8 cellular contexts compared by ENCODE assay signal in the genomic region with DNA sequence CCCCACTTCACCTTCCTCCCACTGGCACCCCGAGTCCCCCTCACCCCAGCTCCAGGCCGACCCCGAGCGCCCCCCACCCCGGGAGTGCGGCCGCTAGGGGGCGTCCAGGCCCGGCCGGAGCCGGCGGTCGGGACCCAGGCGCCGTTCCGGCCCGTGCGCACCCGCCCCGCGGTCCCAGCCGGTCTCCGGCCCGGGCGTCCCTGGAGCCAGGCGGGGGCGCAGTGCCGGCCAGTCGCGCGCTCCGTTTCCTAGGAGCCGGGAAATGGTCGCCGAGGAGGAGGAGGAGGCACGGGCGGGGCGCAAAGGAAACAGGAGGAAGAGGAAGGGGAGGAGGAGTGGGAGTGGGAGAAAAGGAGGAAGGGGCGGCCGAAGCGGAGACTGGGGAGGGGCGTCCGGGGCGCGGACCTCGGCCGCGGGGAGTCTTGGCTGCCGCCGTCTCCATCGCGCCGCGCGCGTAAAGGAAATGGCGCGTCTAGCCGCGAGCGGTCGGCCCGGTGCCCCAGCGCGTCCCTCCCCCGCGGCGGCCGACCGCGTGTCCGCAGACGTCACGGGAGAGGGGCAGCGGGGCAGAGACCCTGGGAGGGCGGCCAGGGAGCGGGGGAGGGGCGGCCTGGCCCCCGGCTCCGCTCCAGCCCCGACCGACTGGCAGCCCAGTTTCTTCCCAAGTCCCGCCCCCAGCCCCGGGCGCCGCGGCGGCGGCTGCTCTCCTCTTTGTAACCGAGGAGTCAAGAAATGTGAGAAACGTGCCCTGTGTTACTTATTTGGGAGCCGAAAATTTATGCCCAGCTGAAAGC. TPM values are rescaled to one million over a fixed set of nuclear protein-coding genes. Genes with fewer than 3 reads are reported as not detected.
A peak's percentile ranks its signal among the peaks of the same experiment; 100 is the strongest.
DNase-seq lines count a peak whose midpoint lies in the region; ATAC-seq, FAIRE-seq and TF ChIP-seq lines count a peak whose summit lies in the region.

No MANE protein-coding gene starts in this region.

- H3K27me3 ChIP-seq in effector memory CD4-positive, alpha-beta T cell (replicated peaks; ENCODE audit: control insufficient read depth, insufficient read depth, low read length, poor library complexity, severe bottlenecking), result no peaks in the 10 kb centered on the region
- no peaks in the 10 kb centered on the region for H3K27me3 ChIP-seq in lung (ENCODE audit: control insufficient read depth, insufficient read depth)

- CTCF ChIA-PET in A549 (lab: Yijun Ruan, JAX), result interaction anchor here (0.6 to 10.0 kb wide), 114 partner anchors 8 to 917 kb away, joined by 3 to 313 read pairs (median 4); no protein-coding TSS in a partner anchor

- in situ Hi-C loops in GM13977 (cut with MboI; ENCODE audit: low pct_unique_long_range_greater_than_20kb, low sequenced_read_pairs, unreplicated experiment), result loop anchor here (25.0 kb wide), 1 partner anchor 317 kb away; no protein-coding TSS in a partner anchor

- peaks cover 28% of the 10 kb centered on the region for H3K4me1 ChIP-seq in A549
- H3K4me1 ChIP-seq in effector memory CD4-positive, alpha-beta T cell (ENCODE audit: control insufficient read depth, insufficient read depth, low read length, poor library complexity, severe bottlenecking), result peaks cover 14% of the 10 kb centered on the region
- H3K4me1 ChIP-seq in lung (ENCODE audit: control insufficient read depth in 2 of 2, insufficient read depth in 2 of 2, low read length in 2 of 2), result peaks cover 0 to 3% of the 10 kb centered on the region in 2 donors

- peak; percentile 34 to 73; a peak in 1 of 5 replicates for TF ChIP-seq EP300 in A549 (IDR thresholded peaks at IDR 0.05)

- TF ChIP-seq CTCF in A549 (IDR thresholded peaks at IDR 0.05) (peak; percentile 100), GM13977 (IDR thresholded peaks at IDR 0.05; ENCODE audit: extremely low read depth, insufficient read depth, missing control alignments) (peak; percentile 58), lung (IDR thresholded peaks at IDR 0.05; ENCODE audit: control extremely low read depth, extremely low read depth) (peak; percentile 6)

- POLR2A ChIA-PET in A549 (lab: Yijun Ruan, JAX), result interaction anchor here (0.6 to 2.7 kb wide), 17 partner anchors 9 to 618 kb away, joined by 3 to 14 read pairs (median 6); a partner anchor contains a TSS

- H3K27ac ChIP-seq in A549, result peak overlapping the region; percentile 96 to 97
- H3K27ac ChIP-seq in effector memory CD4-positive, alpha-beta T cell (ENCODE audit: insufficient read depth, low read length, poor library complexity, severe bottlenecking), result peak overlapping the region; percentile 18
- H3K27ac ChIP-seq in lung (ENCODE audit: low read depth in 1 of 2, low read length in 1 of 2), result peak overlapping the region; percentile 87 to 96

- DNase-seq in A549 (ENCODE audit: low read depth in 1 of 2, low spot score in 1 of 2), result peak; percentile 94 to 96
- DNase-seq in GM13977 (ENCODE audit: low spot score), result peak; percentile 86
- peak; percentile 99 for DNase-seq in NCI-H2227 treated with DMSO at 0.1 percent for 48 hours (lab: John Stamatoyannopoulos, UW)
- peak; percentile 30 for DNase-seq in activated CD4-positive, alpha-beta T cell treated with anti-CD3 and anti-CD28 coated beads, Interleukin-2, amount 50 U/mL, for 1 hour
- DNase-seq in effector memory CD4-positive, alpha-beta T cell, result peak in 2 of 3 donors; percentile 16 to 29
- peak; percentile 75 for DNase-seq in lung (ENCODE audit: low spot score)
- DNase-seq in stimulated activated CD4-positive, alpha-beta T cell treated with anti-CD3 and anti-CD28 coated beads, TNF-alpha, amount 100 ng/mL, for 4 hours (ENCODE audit: low read depth in 3 of 3), result peak; percentile 26 to 47 (median 30)

- peak; percentile 42 to 87; a peak in 4 of 5 replicates for TF ChIP-seq RAD21 in A549 (conservative IDR thresholded peaks at IDR 0.05 in 1 of 2, IDR thresholded peaks at IDR 0.05 in 1 of 2)

- ATAC-seq in A549 (peak; percentile 70 to 80), lung (ENCODE audit: insufficient read depth, low FRiP score) (peak; percentile 84), GM19324 (IDR thresholded peaks at IDR 0.05; ENCODE audit: low FRiP score, unreplicated experiment) (no peak)

- H3K4me2 ChIP-seq in A549, result peak overlapping the region; percentile 87

- 2% methylated on average over 71 of the region's 92 CpGs for WGBS in A549 (ENCODE audit: missing lambda C conversion rate)
- WGBS in lung, 2 donors, result 0 to 1% methylated on average over 33 to 92 of the region's 92 CpGs

- TF ChIP-seq POLR2A in A549 (IDR thresholded peaks at IDR 0.05; ENCODE audit: low read length), result peak; percentile 85

- peak overlapping the region; percentile 88 for H3K4me3 ChIP-seq in A549
- H3K4me3 ChIP-seq in effector memory CD4-positive, alpha-beta T cell (ENCODE audit: insufficient read depth, low read depth, low read length, poor library complexity, severe bottlenecking), result peak overlapping the region; percentile 75
- peak overlapping the region; percentile 55 for H3K4me3 ChIP-seq in lung

- no peaks in the 10 kb centered on the region for H3K36me3 ChIP-seq in effector memory CD4-positive, alpha-beta T cell (ENCODE audit: control insufficient read depth, insufficient read depth, low read length)
- no peaks in the 10 kb centered on the region for H3K36me3 ChIP-seq in lung (ENCODE audit: control insufficient read depth in 2 of 2, insufficient read depth in 2 of 2, low read length in 2 of 2)

- no peak for FAIRE-seq in A549 (lab: Jason Lieb, UNC)

- H3K9me3 ChIP-seq in A549 (no peaks in the 10 kb centered on the region), lung (ENCODE audit: control insufficient read depth in 2 of 2, insufficient read depth in 1 of 2, low read length in 1 of 2) (no peaks in the 10 kb centered on the region)
- H3K9me3 ChIP-seq in effector memory CD4-positive, alpha-beta T cell (ENCODE audit: control insufficient read depth, low read length), result no peaks in the 10 kb centered on the region

TF ChIP-seq in A549, 52 proteins besides CTCF, POLR2A, EP300 and RAD21 (continues in another document):
- TF ChIP-seq MYC (IDR thresholded peaks at IDR 0.05; ENCODE audit: borderline replicate concordance, low read length) (peak; percentile 89), CEBPB (IDR thresholded peaks at IDR 0.05) (0 out of 4 replicates have a peak, but pooled peaks of 1 of the 2 experiments have one; percentile 16), CHD2 (IDR thresholded peaks at IDR 0.05; ENCODE audit: low read length, partially characterized antibody) (no peak), FOXS1 (CRISPR knock-in tag; IDR thresholded peaks at IDR 0.05) (0 out of 2 replicates have a peak, but pooled peaks have one; percentile 23), JUNB (IDR thresholded peaks at IDR 0.05) (no peak), PHF8 (IDR thresholded peaks at IDR 0.05; ENCODE audit: borderline replicate concordance, low read depth) (peak; percentile 79), HOXB5 (CRISPR knock-in tag; IDR thresholded peaks at IDR 0.05) (0 out of 2 replicates have a peak, but pooled peaks have one; percentile 66), ZNF302 (CRISPR knock-in tag; IDR thresholded peaks at IDR 0.05) (no peak), RARB (CRISPR knock-in tag; IDR thresholded peaks at IDR 0.05) (peak; percentile 50; the same call in 1 of the 2 replicates), GATA3 (IDR thresholded peaks at IDR 0.05; ENCODE audit: borderline replicate concordance) (peak; percentile 63), FOSL2 (IDR thresholded peaks at IDR 0.05) (no peak), FOSL2 (CRISPR knock-in tag; IDR thresholded peaks at IDR 0.05) (peak; percentile 58), RCOR1 (IDR thresholded peaks at IDR 0.05; ENCODE audit: low read depth, low read length) (no peak), ZC3H11A (IDR thresholded peaks at IDR 0.05) (no peak)
- TF ChIP-seq, protein P1, sequence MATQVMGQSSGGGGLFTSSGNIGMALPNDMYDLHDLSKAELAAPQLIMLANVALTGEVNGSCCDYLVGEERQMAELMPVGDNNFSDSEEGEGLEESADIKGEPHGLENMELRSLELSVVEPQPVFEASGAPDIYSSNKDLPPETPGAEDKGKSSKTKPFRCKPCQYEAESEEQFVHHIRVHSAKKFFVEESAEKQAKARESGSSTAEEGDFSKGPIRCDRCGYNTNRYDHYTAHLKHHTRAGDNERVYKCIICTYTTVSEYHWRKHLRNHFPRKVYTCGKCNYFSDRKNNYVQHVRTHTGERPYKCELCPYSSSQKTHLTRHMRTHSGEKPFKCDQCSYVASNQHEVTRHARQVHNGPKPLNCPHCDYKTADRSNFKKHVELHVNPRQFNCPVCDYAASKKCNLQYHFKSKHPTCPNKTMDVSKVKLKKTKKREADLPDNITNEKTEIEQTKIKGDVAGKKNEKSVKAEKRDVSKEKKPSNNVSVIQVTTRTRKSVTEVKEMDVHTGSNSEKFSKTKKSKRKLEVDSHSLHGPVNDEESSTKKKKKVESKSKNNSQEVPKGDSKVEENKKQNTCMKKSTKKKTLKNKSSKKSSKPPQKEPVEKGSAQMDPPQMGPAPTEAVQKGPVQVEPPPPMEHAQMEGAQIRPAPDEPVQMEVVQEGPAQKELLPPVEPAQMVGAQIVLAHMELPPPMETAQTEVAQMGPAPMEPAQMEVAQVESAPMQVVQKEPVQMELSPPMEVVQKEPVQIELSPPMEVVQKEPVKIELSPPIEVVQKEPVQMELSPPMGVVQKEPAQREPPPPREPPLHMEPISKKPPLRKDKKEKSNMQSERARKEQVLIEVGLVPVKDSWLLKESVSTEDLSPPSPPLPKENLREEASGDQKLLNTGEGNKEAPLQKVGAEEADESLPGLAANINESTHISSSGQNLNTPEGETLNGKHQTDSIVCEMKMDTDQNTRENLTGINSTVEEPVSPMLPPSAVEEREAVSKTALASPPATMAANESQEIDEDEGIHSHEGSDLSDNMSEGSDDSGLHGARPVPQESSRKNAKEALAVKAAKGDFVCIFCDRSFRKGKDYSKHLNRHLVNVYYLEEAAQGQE (IDR thresholded peaks at IDR 0.05), result no peak
- TF ChIP-seq, protein P2, sequence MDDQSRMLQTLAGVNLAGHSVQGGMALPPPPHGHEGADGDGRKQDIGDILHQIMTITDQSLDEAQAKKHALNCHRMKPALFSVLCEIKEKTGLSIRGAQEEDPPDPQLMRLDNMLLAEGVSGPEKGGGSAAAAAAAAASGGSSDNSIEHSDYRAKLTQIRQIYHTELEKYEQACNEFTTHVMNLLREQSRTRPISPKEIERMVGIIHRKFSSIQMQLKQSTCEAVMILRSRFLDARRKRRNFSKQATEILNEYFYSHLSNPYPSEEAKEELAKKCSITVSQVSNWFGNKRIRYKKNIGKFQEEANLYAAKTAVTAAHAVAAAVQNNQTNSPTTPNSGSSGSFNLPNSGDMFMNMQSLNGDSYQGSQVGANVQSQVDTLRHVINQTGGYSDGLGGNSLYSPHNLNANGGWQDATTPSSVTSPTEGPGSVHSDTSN (IDR thresholded peaks at IDR 0.05), result 0 out of 2 replicates have a peak, but pooled peaks have one; percentile 47

RNA-seq across cellular contexts. Expression of a gene that starts 1.1 kb away (rescaled TPM):
- polyA plus RNA-seq in A549 (2011; rRNA removed) (54.0 and 55.7 TPM in 2 replicates), A549 (2017; fragmentation: RNase III; extraction: RNeasy Plus Mini Kit Qiagen cat#74134 plus additional on column Dnase treatment) (53.4 to 56.5 TPM (median 55.7 TPM) in 3 replicates), lung (10 to 100 TPM; 13.8 to 29.0 TPM)
- 122 and 161 TPM in 2 replicates for polyA plus RNA-seq in A549 (2012; cell fraction: cytosol; rRNA removed)
- 266 and 321 TPM in 2 replicates for polyA plus RNA-seq in A549 (2012; cell fraction: nucleus; rRNA removed)
- polyA minus RNA-seq in A549 (2011; rRNA and poly(A)+ RNA removed), result 48.2 and 48.5 TPM in 2 replicates
- total RNA-seq in lung, result 10 to 100 TPM; 31.9 to 42.7 TPM

Comparison
In these comparisons a context has a peak if more than half of its experiments do, and no peak if none do; other contexts are left out.
1. DNase-seq: peak in every context shown above with its lines; median percentile 99 in NCI-H2227 treated with DMSO at 0.1 percent for 48 hours; 95 in A549; 86 in GM13977; 75 in lung; 30 in activated CD4-positive, alpha-beta T cell treated with anti-CD3 and anti-CD28 coated beads, Interleukin-2, amount 50 U/mL, for 1 hour; 30 in stimulated activated CD4-positive, alpha-beta T cell treated with anti-CD3 and anti-CD28 coated beads, TNF-alpha, amount 100 ng/mL, for 4 hours; 22 in effector memory CD4-positive, alpha-beta T cell.
2. H3K27ac ChIP-seq: peak in every context shown above with its lines; median percentile 96 in A549; 92 in lung; 18 in effector memory CD4-positive, alpha-beta T cell.
3. CTCF ChIP-seq: peak in every context shown above with its lines; median percentile 100 in A549; 58 in GM13977; 6 in lung.